1 cellular context compared by ENCODE assay signal in genomic region chr3:141618103-141618502, GRCh38.
TF ChIP-seq lines count a peak whose summit lies in the region.

No MANE protein-coding gene starts in this region.

TF ChIP-seq in WTC11, 78 proteins besides CTCF, POLR2A, EP300 and RAD21 (continued from another document):
- TF ChIP-seq ERG (CRISPR knock-in tag; IDR thresholded peaks at IDR 0.05) (no peak), STAT6 (CRISPR knock-in tag; conservative IDR thresholded peaks at IDR 0.05; ENCODE audit: low read depth) (no peak), IRF1 (CRISPR knock-in tag; IDR thresholded peaks at IDR 0.05) (no peak), AFF4 (CRISPR knock-in tag; IDR thresholded peaks at IDR 0.05; ENCODE audit: borderline replicate concordance) (no peak), ATF6 (CRISPR knock-in tag; IDR thresholded peaks at IDR 0.05) (no peak), PREB (CRISPR knock-in tag; IDR thresholded peaks at IDR 0.05; ENCODE audit: borderline replicate concordance) (no peak), USF1 (CRISPR knock-in tag; IDR thresholded peaks at IDR 0.05) (no peak), NR3C1 (CRISPR knock-in tag; conservative IDR thresholded peaks at IDR 0.05; ENCODE audit: low read depth) (no peak), ESRRA (CRISPR knock-in tag; IDR thresholded peaks at IDR 0.05; ENCODE audit: borderline replicate concordance) (no peak), ZBTB43 (CRISPR knock-in tag; IDR thresholded peaks at IDR 0.05) (no peak), RELA (CRISPR knock-in tag; IDR thresholded peaks at IDR 0.05; ENCODE audit: borderline replicate concordance) (no peak), ETV6 (CRISPR knock-in tag; IDR thresholded peaks at IDR 0.05) (no peak), GRHL2 (CRISPR knock-in tag; IDR thresholded peaks at IDR 0.05; ENCODE audit: insufficient replicate concordance, severe bottlenecking) (no peak)
TF ChIP-seq in WTC11: peak in this region for 0.
